Comparison of ENCODE assay signal across 17 cellular contexts in genomic region chr10:97537186-97537869, GRCh38. TPM values are rescaled to one million over a fixed set of nuclear protein-coding genes. Genes with fewer than 3 reads are reported as not detected.
A peak's percentile ranks its signal among the peaks of the same experiment; 100 is the strongest.
DNase-seq lines count a peak whose midpoint lies in the region; ATAC-seq, FAIRE-seq and TF ChIP-seq lines count a peak whose summit lies in the region.
"Had no signal": no experiment of that assay in that cellular context is flagged by ENCODE, and none has a peak within 500 bp of the region (broad histone marks: within the 10 kb centered on the region; RNA-seq: fewer than 3 reads in every experiment).

No MANE protein-coding gene starts in this region.

- peak overlapping the region in 1 of 2 experiments; percentile 42 for H3K18ac ChIP-seq in mesenchymal stem cell (ENCODE audit: low read depth in 1 of 2, low read length in 2 of 2)

- H2AK5ac ChIP-seq in mesenchymal stem cell (ENCODE audit: low read length, severe bottlenecking) = peak overlapping the region; percentile 19

- H2BK12ac ChIP-seq in mesenchymal stem cell (ENCODE audit: low read length in 2 of 2) = no peak overlapping the region

- no peak overlapping the region for H4K8ac ChIP-seq in mesenchymal stem cell (ENCODE audit: low read length)

- H2AFZ ChIP-seq in astrocyte (ENCODE audit: low read depth, low read length) (no peak overlapping the region), mesenchymal stem cell (ENCODE audit: low read depth, low read length) (no peak overlapping the region), smooth muscle cell (ENCODE audit: low read depth) (no peak overlapping the region)

- no peak overlapping the region for H3K27ac ChIP-seq in HEK293 (ENCODE audit: extremely low read depth, low read depth, low read length)
- H3K27ac ChIP-seq in astrocyte (ENCODE audit: low read depth, low read length) = peak overlapping the region; percentile 71
- no peak overlapping the region for H3K27ac ChIP-seq in mesenchymal stem cell (ENCODE audit: low read length, poor library complexity, severe bottlenecking)
- H3K27ac ChIP-seq in smooth muscle cell (ENCODE audit: low read depth) = peak overlapping the region; percentile 99
- no peak overlapping the region for H3K27ac ChIP-seq in WERI-Rb-1
- H3K27ac ChIP-seq: 22Rv1 had no signal

- no peak overlapping the region for H3K23ac ChIP-seq in mesenchymal stem cell (ENCODE audit: low read length in 2 of 2)

- H3K9ac ChIP-seq in astrocyte (ENCODE audit: low read length) = no peak overlapping the region
- H3K9ac ChIP-seq in mesenchymal stem cell (ENCODE audit: low read length) = no peak overlapping the region
- H3K9ac ChIP-seq in smooth muscle cell (ENCODE audit: low read depth) = peak overlapping the region; percentile 58

- H4K91ac ChIP-seq in mesenchymal stem cell (ENCODE audit: low read length) = peak overlapping the region; percentile 52

- H3K4me3 ChIP-seq in HEK293 (ENCODE audit: low read depth, low read length) = no peak overlapping the region
- H3K4me3 ChIP-seq in astrocyte (ENCODE audit: insufficient read depth, low read depth, low read length) = no peak overlapping the region
- no peak overlapping the region for H3K4me3 ChIP-seq in mesenchymal stem cell (ENCODE audit: insufficient read depth in 1 of 2, low read depth in 1 of 2, low read length in 2 of 2)
- H3K4me3 ChIP-seq in smooth muscle cell = no peak overlapping the region
- no peak overlapping the region for H3K4me3 ChIP-seq in WERI-Rb-1 (ENCODE audit: low read depth, low read length)

- no peaks in the 10 kb centered on the region for H3K27me3 ChIP-seq in astrocyte (ENCODE audit: insufficient read depth, low read length)
- no peaks in the 10 kb centered on the region for H3K27me3 ChIP-seq in mesenchymal stem cell (ENCODE audit: control insufficient read depth in 1 of 2, insufficient read depth in 1 of 2, low read length in 2 of 2)
- no peaks in the 10 kb centered on the region for H3K27me3 ChIP-seq in smooth muscle cell (ENCODE audit: low read depth)
- H3K27me3 ChIP-seq in WERI-Rb-1 (ENCODE audit: insufficient read depth, low read depth, severe bottlenecking) = no peaks in the 10 kb centered on the region

- no peak for FAIRE-seq in astrocyte (lab: Jason Lieb, UNC)
- FAIRE-seq: H1 had no signal

- peaks cover 63% of the 10 kb centered on the region for H3K4me1 Mint-ChIP-seq in astrocyte (ENCODE audit: low read depth, unreplicated experiment)
- H3K4me1 Mint-ChIP-seq in activated naive CD8-positive, alpha-beta T cell treated with anti-CD3 and anti-CD28 coated beads, Interleukin-2, amount 50 U/mL, for 24 hours = peaks cover 10% of the 10 kb centered on the region
- H3K4me1 Mint-ChIP-seq: CD8-positive, alpha-beta memory T cell had no signal

- H3K4me3 Mint-ChIP-seq in astrocyte (ENCODE audit: unreplicated experiment) = no peak overlapping the region
- H3K4me3 Mint-ChIP-seq in activated naive CD8-positive, alpha-beta T cell treated with anti-CD3 and anti-CD28 coated beads, Interleukin-2, amount 50 U/mL, for 24 hours = no peak overlapping the region
- H3K4me3 Mint-ChIP-seq: CD14-positive monocyte; CD8-positive, alpha-beta memory T cell had no signal

- DNase-seq in astrocyte (ENCODE audit: low read depth) = no peak
- DNase-seq in mesenchymal stem cell = no peak
- no peak for DNase-seq in smooth muscle cell (lab: John Stamatoyannopoulos, UW; ENCODE audit: unreplicated experiment)
- DNase-seq in WERI-Rb-1 = no peak
- no peak for DNase-seq in activated naive CD8-positive, alpha-beta T cell treated with anti-CD3 and anti-CD28 coated beads, Interleukin-2, amount 50 U/mL, for 24 hours
- DNase-seq: Caco-2; CD8-positive, alpha-beta memory T cell; DND-41; GDM1; HCEC 1CT had no signal

- peaks cover 1% of the 10 kb centered on the region for H3K9me3 Mint-ChIP-seq in astrocyte (ENCODE audit: unreplicated experiment)
- no peaks in the 10 kb centered on the region for H3K9me3 Mint-ChIP-seq in activated naive CD8-positive, alpha-beta T cell treated with anti-CD3 and anti-CD28 coated beads, Interleukin-2, amount 50 U/mL, for 24 hours
- H3K9me3 Mint-ChIP-seq: CD14-positive monocyte; CD8-positive, alpha-beta memory T cell had no signal

- no peaks in the 10 kb centered on the region for H3K4me1 ChIP-seq in HEK293 (ENCODE audit: control insufficient read depth, insufficient read depth, low read length)
- peaks cover 52% of the 10 kb centered on the region for H3K4me1 ChIP-seq in astrocyte (ENCODE audit: insufficient read depth, low read length)
- H3K4me1 ChIP-seq in mesenchymal stem cell (ENCODE audit: control insufficient read depth, insufficient read depth, low read depth, low read length) = peaks cover 52% of the 10 kb centered on the region
- H3K4me1 ChIP-seq in smooth muscle cell (ENCODE audit: low read depth) = peaks cover 18% of the 10 kb centered on the region

- H3K27me3 Mint-ChIP-seq in astrocyte (ENCODE audit: low read depth, unreplicated experiment) = no peaks in the 10 kb centered on the region
- H3K27me3 Mint-ChIP-seq in activated naive CD8-positive, alpha-beta T cell treated with anti-CD3 and anti-CD28 coated beads, Interleukin-2, amount 50 U/mL, for 24 hours = no peaks in the 10 kb centered on the region

- no peaks in the 10 kb centered on the region for H3K36me3 Mint-ChIP-seq in astrocyte (ENCODE audit: low read depth, unreplicated experiment)
- H3K36me3 Mint-ChIP-seq in activated naive CD8-positive, alpha-beta T cell treated with anti-CD3 and anti-CD28 coated beads, Interleukin-2, amount 50 U/mL, for 24 hours (ENCODE audit: low read depth) = no peaks in the 10 kb centered on the region
- H3K36me3 Mint-ChIP-seq: CD8-positive, alpha-beta memory T cell had no signal

- CTCF ChIA-PET in HEK293 (lab: Yijun Ruan, JAX) = interaction anchor here (0.8 to 5.7 kb wide), 4 partner anchors 9 to 86 kb away, joined by 3 to 27 read pairs (median 14); no protein-coding TSS in a partner anchor

- H2BK5ac ChIP-seq in mesenchymal stem cell (ENCODE audit: low read depth, low read length, poor library complexity, severe bottlenecking) = no peak overlapping the region

- no peaks in the 10 kb centered on the region for H3K9me3 ChIP-seq in HEK293 (ENCODE audit: control insufficient read depth, insufficient read depth, low read depth, low read length)
- no peaks in the 10 kb centered on the region for H3K9me3 ChIP-seq in astrocyte (ENCODE audit: insufficient read depth, low read depth, low read length)
- H3K9me3 ChIP-seq in mesenchymal stem cell (ENCODE audit: control insufficient read depth, low read length) = no peaks in the 10 kb centered on the region
- H3K9me3 ChIP-seq in smooth muscle cell (replicated peaks; ENCODE audit: low read depth) = no peaks in the 10 kb centered on the region
- no peaks in the 10 kb centered on the region for H3K9me3 ChIP-seq in WERI-Rb-1 (ENCODE audit: severe bottlenecking)
- H3K9me3 ChIP-seq: Caco-2 had no signal

- WGBS in mesenchymal stem cell = 94% methylated on average over 4 of the region's 5 CpGs
- WGBS in smooth muscle cell (ENCODE audit: low lambda C conversion rate) = 94% methylated on average over 5 of the region's 5 CpGs

- H3K14ac ChIP-seq in mesenchymal stem cell (ENCODE audit: low read length in 2 of 2) = no peak overlapping the region

- no peak for ATAC-seq in activated naive CD8-positive, alpha-beta T cell treated with anti-CD3 and anti-CD28 coated beads, Interleukin-2, amount 50 U/mL, for 24 hours
- no peak for ATAC-seq in HG03565 (IDR thresholded peaks at IDR 0.05; ENCODE audit: unreplicated experiment)

- POLR2A ChIA-PET in HEK293 (lab: Yijun Ruan, JAX) = no interaction called here

- TF ChIP-seq CTCF in HEK293 (tag by site-specific recombination; IDR thresholded peaks at IDR 0.05) (no peak), astrocyte (IDR thresholded peaks at IDR 0.05; ENCODE audit: insufficient read depth, low read depth, low read length) (no peak), smooth muscle cell (IDR thresholded peaks at IDR 0.05; ENCODE audit: borderline replicate concordance, insufficient read depth, poor library complexity, severe bottlenecking) (no peak), WERI-Rb-1 (IDR thresholded peaks at IDR 0.05; ENCODE audit: low read depth, low read length) (no peak)

- H3K36me3 ChIP-seq in HEK293 (ENCODE audit: control insufficient read depth in 2 of 2, insufficient read depth in 1 of 2, low read length in 2 of 2) (no peaks in the 10 kb centered on the region), astrocyte (ENCODE audit: insufficient read depth, low read length) (no peaks in the 10 kb centered on the region), mesenchymal stem cell (ENCODE audit: control insufficient read depth in 1 of 2, insufficient read depth in 2 of 2, low read depth in 1 of 2, low read length in 2 of 2) (peaks cover 0 to 3% of the 10 kb centered on the region in 2 experiments), smooth muscle cell (ENCODE audit: low read depth) (no peaks in the 10 kb centered on the region), WERI-Rb-1 (no peaks in the 10 kb centered on the region)

- peaks cover 7% of the 10 kb centered on the region for H4K20me1 ChIP-seq in astrocyte (ENCODE audit: insufficient read depth, low read length)
- H4K20me1 ChIP-seq in smooth muscle cell (ENCODE audit: low read depth) = peaks cover 7% of the 10 kb centered on the region

- no peak overlapping the region for H2BK120ac ChIP-seq in mesenchymal stem cell (ENCODE audit: low read depth, low read length)

- H2BK15ac ChIP-seq in mesenchymal stem cell (ENCODE audit: low read depth, poor library complexity, severe bottlenecking) = no peak overlapping the region

- peaks cover 41% of the 10 kb centered on the region for H3K79me2 ChIP-seq in astrocyte (ENCODE audit: insufficient read depth, low read length)
- peaks cover 36% of the 10 kb centered on the region for H3K79me2 ChIP-seq in smooth muscle cell (ENCODE audit: low read depth)

- peaks cover 23% of the 10 kb centered on the region for H3F3A ChIP-seq in smooth muscle cell (ENCODE audit: low read depth)

- H3K4ac ChIP-seq in mesenchymal stem cell (ENCODE audit: low read depth in 1 of 2, low read length in 2 of 2) = no peak overlapping the region

- H3K4me2 ChIP-seq in astrocyte (ENCODE audit: low read length) = no peak overlapping the region
- H3K4me2 ChIP-seq in mesenchymal stem cell (ENCODE audit: low read length, poor library complexity, severe bottlenecking) = no peak overlapping the region
- no peak overlapping the region for H3K4me2 ChIP-seq in smooth muscle cell

- peak overlapping the region; percentile 73 for H3K27ac Mint-ChIP-seq in astrocyte (ENCODE audit: unreplicated experiment)
- H3K27ac Mint-ChIP-seq in activated naive CD8-positive, alpha-beta T cell treated with anti-CD3 and anti-CD28 coated beads, Interleukin-2, amount 50 U/mL, for 24 hours = no peak overlapping the region

- peaks cover 29% of the 10 kb centered on the region for H3K79me1 ChIP-seq in mesenchymal stem cell (replicated peaks; ENCODE audit: low read length, poor library complexity, severe bottlenecking)

RNA-seq across cellular contexts. Expression of gene ANKRD2, which starts 35.3 kb away (rescaled TPM):
- total RNA-seq in astrocyte = 0.22 and 0.36 TPM in 2 replicates
- 0.04 TPM for polyA plus RNA-seq in mesenchymal stem cell (2013, experiment 1 of 2)
- not detected for polyA plus RNA-seq in mesenchymal stem cell (2013, experiment 2 of 2)
- not detected in 2 replicates for total RNA-seq in smooth muscle cell
- 0.30 TPM in 1 of 2 replicates, not detected in the other for polyA plus RNA-seq in smooth muscle cell
- total RNA-seq: A673; Caco-2; CD8-positive, alpha-beta memory T cell; H1 had no signal
- polyA plus RNA-seq: CD14-positive monocyte; CD8-positive, alpha-beta memory T cell; H1 had no signal

RNA-seq across cellular contexts. Expression of gene UBTD1, which starts 38.6 kb away (rescaled TPM):
- 73.1 and 81.9 TPM in 2 replicates for total RNA-seq in astrocyte
- polyA plus RNA-seq in mesenchymal stem cell (2013, experiment 1 of 2) = 29.3 TPM
- polyA plus RNA-seq in mesenchymal stem cell (2013, experiment 2 of 2) = 29.9 TPM
- 26.5 and 27.1 TPM in 2 replicates for total RNA-seq in smooth muscle cell
- 59.9 and 61.5 TPM in 2 replicates for polyA plus RNA-seq in smooth muscle cell

RNA-seq across cellular contexts. Expression of gene MMS19, which starts 39.1 kb away (rescaled TPM):
- total RNA-seq in astrocyte (84.4 and 97.2 TPM in 2 replicates), smooth muscle cell (97.9 and 125 TPM in 2 replicates)
- 64.0 TPM for polyA plus RNA-seq in mesenchymal stem cell (2013, experiment 1 of 2)
- 64.3 TPM for polyA plus RNA-seq in mesenchymal stem cell (2013, experiment 2 of 2)
- 76.8 and 81.4 TPM in 2 replicates for polyA plus RNA-seq in smooth muscle cell

RNA-seq across cellular contexts. Expression of gene HOGA1, which starts 46.9 kb away (rescaled TPM):
- total RNA-seq in astrocyte (0.23 and 0.31 TPM in 2 replicates), smooth muscle cell (not detected in 2 replicates)
- 0.23 TPM for polyA plus RNA-seq in mesenchymal stem cell (2013, experiment 1 of 2)
- polyA plus RNA-seq in mesenchymal stem cell (2013, experiment 2 of 2) = 0.27 TPM
- polyA plus RNA-seq in smooth muscle cell = 0.10 TPM in 1 of 2 replicates, not detected in the other
- total RNA-seq: A673; CD8-positive, alpha-beta memory T cell had no signal
- polyA plus RNA-seq: CD14-positive monocyte; CD8-positive, alpha-beta memory T cell had no signal

RNA-seq across cellular contexts. Expression of gene C10orf62, which starts 52.2 kb away (rescaled TPM):
- total RNA-seq in astrocyte (not detected in 2 replicates), smooth muscle cell (not detected in 2 replicates)
- polyA plus RNA-seq in mesenchymal stem cell (2013, experiment 1 of 2) = not detected
- not detected for polyA plus RNA-seq in mesenchymal stem cell (2013, experiment 2 of 2)
- not detected in 2 replicates for polyA plus RNA-seq in smooth muscle cell
- total RNA-seq: A673; Caco-2; CD8-positive, alpha-beta memory T cell; H1 had no signal
- polyA plus RNA-seq: BJ; CD14-positive monocyte; CD8-positive, alpha-beta memory T cell had no signal

Comparison
In these comparisons a context has a peak if more than half of its experiments do, and no peak if none do; other contexts are left out.
1. H3K27ac ChIP-seq: peak in astrocyte (single experiment) and smooth muscle cell (single experiment); none in HEK293 (single experiment), mesenchymal stem cell (single experiment) and WERI-Rb-1 (single experiment).